1 cellular context compared by ENCODE assay signal in genomic region chr1:25338188-25338981, GRCh38.
TF ChIP-seq lines count a peak whose summit lies in the region.

TMEM50A (plus strand) TSS chr1:25338334; CDS start chr1:25340487, 2,153 bp downstream.

TF ChIP-seq in K562, 482 proteins besides CTCF, POLR2A, EP300 and RAD21 (continued from another document):
- TF ChIP-seq ZFPM2 (CRISPR knock-in tag; IDR thresholded peaks at IDR 0.05) (no peak; the same call in 1 of the 2 replicates), HOXB6 (CRISPR knock-in tag; IDR thresholded peaks at IDR 0.05; ENCODE audit: borderline replicate concordance) (no peak), TBP (optimal IDR thresholded peaks at IDR 0.05; ENCODE audit: low read depth, low read length) (peak; percentile 33), PKNOX1 (IDR thresholded peaks at IDR 0.05) (peak; percentile 74), ZNF146 (CRISPR knock-in tag; IDR thresholded peaks at IDR 0.05; ENCODE audit: unreplicated experiment) (peak; percentile 14), CBX3 (IDR thresholded peaks at IDR 0.05; ENCODE audit: borderline replicate concordance in 1 of 2, low read length in 2 of 2) (peak in 1 of 2 experiments; percentile 27; a peak in 1 of 3 replicates), E2F1 (CRISPR knock-in tag; IDR thresholded peaks at IDR 0.05) (0 out of 2 replicates have a peak, but pooled peaks have one; percentile 31), REST (CRISPR knock-in tag; IDR thresholded peaks at IDR 0.05; ENCODE audit: low read depth) (peak; percentile 59; the same call in 1 of the 2 replicates), E2F6 (IDR thresholded peaks at IDR 0.05; ENCODE audit: borderline replicate concordance in 1 of 2, extremely low read depth in 1 of 2, insufficient read depth in 1 of 2, insufficient read length in 1 of 2, low read depth in 1 of 2, low read length in 1 of 2, poor library complexity in 1 of 2, severe bottlenecking in 1 of 2) (no peak), RHOXF2B (CRISPR knock-in tag; conservative IDR thresholded peaks at IDR 0.05) (0 out of 2 replicates have a peak, but pooled peaks have one; percentile 46), MEIS2 (IDR thresholded peaks at IDR 0.05; ENCODE audit: partially characterized antibody) (peak; percentile 84), RBM17 (IDR thresholded peaks at IDR 0.05; ENCODE audit: borderline replicate concordance, low read depth, low read length) (no peak), CREM (IDR thresholded peaks at IDR 0.05; ENCODE audit: low read depth) (peak; percentile 27), GABPB2 (CRISPR knock-in tag; conservative IDR thresholded peaks at IDR 0.05) (0 out of 2 replicates have a peak, but pooled peaks have one; percentile 70), ZNF830 (CRISPR knock-in tag; IDR thresholded peaks at IDR 0.05) (no peak), MEF2D (tag; conservative IDR thresholded peaks at IDR 0.05; ENCODE audit: low read depth) (no peak)
- TF ChIP-seq, protein P1, sequence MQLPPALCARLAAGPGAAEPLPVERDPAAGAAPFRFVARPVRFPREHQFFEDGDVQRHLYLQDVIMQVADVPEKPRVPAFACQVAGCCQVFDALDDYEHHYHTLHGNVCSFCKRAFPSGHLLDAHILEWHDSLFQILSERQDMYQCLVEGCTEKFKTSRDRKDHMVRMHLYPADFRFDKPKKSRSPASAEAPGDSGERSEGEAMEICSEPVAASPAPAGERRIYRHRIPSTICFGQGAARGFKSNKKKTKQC (CRISPR knock-in tag; IDR thresholded peaks at IDR 0.05), result peak; percentile 88; the same call in 1 of the 2 replicates
- TF ChIP-seq, protein P2, sequence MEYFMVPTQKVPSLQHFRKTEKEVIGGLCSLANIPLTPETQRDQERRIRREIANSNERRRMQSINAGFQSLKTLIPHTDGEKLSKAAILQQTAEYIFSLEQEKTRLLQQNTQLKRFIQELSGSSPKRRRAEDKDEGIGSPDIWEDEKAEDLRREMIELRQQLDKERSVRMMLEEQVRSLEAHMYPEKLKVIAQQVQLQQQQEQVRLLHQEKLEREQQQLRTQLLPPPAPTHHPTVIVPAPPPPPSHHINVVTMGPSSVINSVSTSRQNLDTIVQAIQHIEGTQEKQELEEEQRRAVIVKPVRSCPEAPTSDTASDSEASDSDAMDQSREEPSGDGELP (CRISPR knock-in tag; IDR thresholded peaks at IDR 0.05; ENCODE audit: borderline replicate concordance), result peak; percentile 52; the same call in 1 of the 2 replicates
